10 cellular contexts compared by ENCODE assay signal in genomic region chr5:176591667-176592066, GRCh38. TPM values are rescaled to one million over a fixed set of nuclear protein-coding genes. Genes with fewer than 3 reads are reported as not detected.
DNase-seq lines count a peak whose midpoint lies in the region; ATAC-seq, FAIRE-seq and TF ChIP-seq lines count a peak whose summit lies in the region.
"Not testable (repeated sequence)": the region's sequence is repeated elsewhere in the genome, so short reads cannot be mapped to it uniquely, and the experiment has no call there.
"Had no signal": no experiment of that assay in that cellular context is flagged by ENCODE, and none has a peak within 500 bp of the region (broad histone marks: within the 10 kb centered on the region; RNA-seq: fewer than 3 reads in every experiment).

No MANE protein-coding gene starts in this region.

- H3K9me1 ChIP-seq in endothelial cell of umbilical vein (replicated peaks; ENCODE audit: control insufficient read depth, extremely low read depth, insufficient read depth, low read length), result not testable (repeated sequence)

- H3K27ac Mint-ChIP-seq in GM23338; astrocyte (ENCODE audit: unreplicated experiment): not testable (repeated sequence)

- BruUV-seq in endothelial cell of umbilical vein (replicated peaks; lab: Mats Ljungman, UMichigan), result TSS peak; percentile 34

- dilution Hi-C loops in endothelial cell of umbilical vein (cut with MboI; ENCODE audit: extremely low pct_ligation_motif_present, low sequenced_read_pairs), result not testable (repeated sequence)

- intact Hi-C loops in endothelial cell of umbilical vein (cut with micrococcal nuclease), result not testable (repeated sequence)

- not testable (repeated sequence) for H3K4me1 ChIP-seq in GM23338 (ENCODE audit: insufficient read depth); astrocyte (ENCODE audit: insufficient read depth, low read length); endothelial cell of umbilical vein (ENCODE audit: control insufficient read depth, extremely low read depth, insufficient read depth, low read length); small intestine (ENCODE audit: control insufficient read depth in 2 of 2, insufficient read depth in 1 of 2, low read depth in 1 of 2, low read length in 1 of 2)

- H3K27ac ChIP-seq in GM23338 (ENCODE audit: low read depth); astrocyte (ENCODE audit: low read depth, low read length); endothelial cell of umbilical vein (ENCODE audit: insufficient read depth, low read depth, low read length); small intestine (ENCODE audit: low read depth in 1 of 2, low read length in 1 of 2): not testable (repeated sequence)

- H3K9me2 ChIP-seq in GM23338 (ENCODE audit: insufficient read depth), result not testable (repeated sequence)

- H3K36me3 ChIP-seq in GM23338 (ENCODE audit: insufficient read depth); astrocyte (ENCODE audit: insufficient read depth, low read length); endothelial cell of umbilical vein (ENCODE audit: control insufficient read depth in 2 of 2, extremely low read depth in 1 of 2, insufficient read depth in 2 of 2, low read length in 2 of 2): not testable (repeated sequence)
- H3K36me3 ChIP-seq in small intestine (ENCODE audit: control insufficient read depth in 2 of 2, insufficient read depth in 2 of 2, low read length in 2 of 2), result peaks cover 0 to 13% of the 10 kb centered on the region in 2 donors

- not testable (repeated sequence) for TF ChIP-seq POLR2A in endothelial cell of umbilical vein (IDR thresholded peaks at IDR 0.05; ENCODE audit: low read depth, low read length)

- not testable (repeated sequence) for H3K27me3 ChIP-seq in GM23338 (ENCODE audit: insufficient read depth); astrocyte (ENCODE audit: insufficient read depth, low read length); endothelial cell of umbilical vein (ENCODE audit: control insufficient read depth in 2 of 2, insufficient read depth in 2 of 2, low read length in 2 of 2); small intestine (ENCODE audit: control insufficient read depth in 2 of 2, insufficient read depth in 2 of 2, low read length in 2 of 2)

- not testable (repeated sequence) for H3K9ac ChIP-seq in astrocyte (ENCODE audit: low read length); endothelial cell of umbilical vein (replicated peaks; ENCODE audit: extremely low read depth, insufficient read depth, low read length)

- H3K4me3 ChIP-seq in GM23338; astrocyte (ENCODE audit: insufficient read depth, low read depth, low read length); endothelial cell of umbilical vein (replicated peaks in 1 of 3; ENCODE audit: insufficient read depth in 1 of 3, low read depth in 1 of 3, low read length in 3 of 3); small intestine (ENCODE audit: low read depth in 1 of 2, low read length in 2 of 2): not testable (repeated sequence)

- not testable (repeated sequence) for H3F3A ChIP-seq in GM23338 (replicated peaks; ENCODE audit: low read depth)

- not testable (repeated sequence) for H3K36me3 Mint-ChIP-seq in GM23338 (ENCODE audit: low read depth); astrocyte (ENCODE audit: low read depth, unreplicated experiment)

- H3K27me3 Mint-ChIP-seq in GM23338 (ENCODE audit: insufficient read depth, low read depth, poor library complexity) (peaks cover 28% of the 10 kb centered on the region), astrocyte (ENCODE audit: low read depth, unreplicated experiment) (peaks cover 47% of the 10 kb centered on the region)

- CTCF ChIA-PET in endothelial cell of umbilical vein (lab: Charles Lee), result not testable (repeated sequence)

- TF ChIP-seq CTCF in GM23338 (conservative IDR thresholded peaks at IDR 0.05; ENCODE audit: low read depth in 2 of 2); astrocyte (IDR thresholded peaks at IDR 0.05; ENCODE audit: insufficient read depth, low read depth, low read length); endothelial cell of umbilical vein (IDR thresholded peaks at IDR 0.05; ENCODE audit: extremely low read depth in 1 of 2, insufficient read depth in 1 of 2, low read depth in 1 of 2, low read length in 2 of 2): not testable (repeated sequence)

- ATAC-seq in GM23338, result not testable (repeated sequence)

- H3K4me3 Mint-ChIP-seq in GM23338; astrocyte (ENCODE audit: unreplicated experiment): not testable (repeated sequence)

- H3K9me3 ChIP-seq in astrocyte (ENCODE audit: insufficient read depth, low read depth, low read length); endothelial cell of umbilical vein (replicated peaks; ENCODE audit: control insufficient read depth, insufficient read depth, low read length); small intestine (ENCODE audit: control insufficient read depth, low read depth): not testable (repeated sequence)

- H2AFZ ChIP-seq in GM23338; astrocyte (ENCODE audit: low read depth, low read length); endothelial cell of umbilical vein (ENCODE audit: low read depth, low read length): not testable (repeated sequence)

- H3K4me2 ChIP-seq in GM23338; astrocyte (ENCODE audit: low read length); endothelial cell of umbilical vein (ENCODE audit: insufficient read depth, low read length): not testable (repeated sequence)

- H3K79me2 ChIP-seq in GM23338 (replicated peaks; ENCODE audit: insufficient read depth); astrocyte (ENCODE audit: insufficient read depth, low read length); endothelial cell of umbilical vein (ENCODE audit: control insufficient read depth, insufficient read depth, low read length): not testable (repeated sequence)

- POLR2A ChIA-PET in endothelial cell of umbilical vein (lab: Charles Lee), result not testable (repeated sequence)

- DNase-seq in GM23338 (ENCODE audit: low spot score); astrocyte (ENCODE audit: low read depth); endothelial cell of umbilical vein (ENCODE audit: low read depth, low spot score); small intestine: not testable (repeated sequence)

- H3K9me3 Mint-ChIP-seq in GM23338 (peaks cover 17% of the 10 kb centered on the region), astrocyte (ENCODE audit: unreplicated experiment) (peaks cover 14% of the 10 kb centered on the region)

- H4K20me1 ChIP-seq in GM23338 (replicated peaks; ENCODE audit: insufficient read depth); astrocyte (ENCODE audit: insufficient read depth, low read length); endothelial cell of umbilical vein (replicated peaks; ENCODE audit: control insufficient read depth, extremely low read depth, insufficient read depth, low read length): not testable (repeated sequence)

- WGBS in small intestine, 3 donors, result 60 to 77% (median 71%) methylated on average over 1 to 2 of the region's 2 CpGs

- H3K4me1 Mint-ChIP-seq in GM23338; astrocyte (ENCODE audit: low read depth, unreplicated experiment): not testable (repeated sequence)

- peak; percentile 5 for FAIRE-seq in astrocyte (lab: Jason Lieb, UNC)
- peak; percentile 88 for FAIRE-seq in endothelial cell of umbilical vein (lab: Jason Lieb, UNC)
- FAIRE-seq in small intestine (lab: Jason Lieb, UNC), result peak; percentile 99

RNA-seq across cellular contexts. Expression of gene GPRIN1, which starts 18.3 kb away (rescaled TPM):
- total RNA-seq in GM23338 (2014; rRNA removed; shearing (Covaris generic)), result 11.7 and 14.6 TPM in 2 replicates
- polyA plus RNA-seq in GM23338 (2016; fragmentation: Nextera tagmentation; extraction: Ambion mirVana) (3.8 and 4.4 TPM in 2 replicates), endothelial cell of umbilical vein (2.4 and 2.6 TPM in 2 replicates), small intestine (1 to 10 TPM in 1 of 3 donors, under 1 TPM in 1, not detected in 1; 0.54 to 1.6 TPM)
- total RNA-seq in astrocyte (6.8 and 8.2 TPM in 2 replicates), endothelial cell of umbilical vein (9.3 and 10.4 TPM in 2 replicates)
- 3.2 and 4.2 TPM in 2 replicates for polyA plus RNA-seq in endothelial cell of umbilical vein (2011; cell fraction: cytosol; rRNA removed)
- polyA plus RNA-seq in endothelial cell of umbilical vein (2011; cell fraction: nucleus; rRNA removed), result 2.6 and 3.1 TPM in 2 replicates
- polyA plus RNA-seq in endothelial cell of umbilical vein (2012), result 6.2 TPM in 2 replicates
- polyA minus RNA-seq in endothelial cell of umbilical vein, result 2.7 and 3.4 TPM in 2 replicates
- 4.4 TPM for polyA minus RNA-seq in endothelial cell of umbilical vein (2011; cell fraction: cytosol; rRNA and poly(A)+ RNA removed)
- polyA minus RNA-seq in endothelial cell of umbilical vein (2011; cell fraction: nucleus; rRNA and poly(A)+ RNA removed), result 1.8 and 2.9 TPM in 2 replicates

RNA-seq across cellular contexts. Expression of gene SNCB, which starts 38.7 kb away (rescaled TPM):
- total RNA-seq in GM23338 (2014; rRNA removed; shearing (Covaris generic)), result 1.8 and 3.6 TPM in 2 replicates
- polyA plus RNA-seq in GM23338 (2016; fragmentation: Nextera tagmentation; extraction: Ambion mirVana), result 13.5 and 13.8 TPM in 2 replicates
- total RNA-seq in astrocyte, result 2.7 and 3.4 TPM in 2 replicates
- not detected in 2 replicates for total RNA-seq in endothelial cell of umbilical vein
- 0.08 TPM in 1 of 2 replicates, not detected in the other for polyA plus RNA-seq in endothelial cell of umbilical vein
- 0.07 TPM in 1 of 2 replicates, not detected in the other for polyA plus RNA-seq in endothelial cell of umbilical vein (2011; cell fraction: cytosol; rRNA removed)
- 0.12 TPM in 1 of 2 replicates, not detected in the other for polyA plus RNA-seq in endothelial cell of umbilical vein (2011; cell fraction: nucleus; rRNA removed)
- not detected in 2 replicates for polyA plus RNA-seq in endothelial cell of umbilical vein (2012)
- not detected in 2 replicates for polyA minus RNA-seq in endothelial cell of umbilical vein
- polyA minus RNA-seq in endothelial cell of umbilical vein (2011; cell fraction: cytosol; rRNA and poly(A)+ RNA removed), result not detected
- not detected in 2 replicates for polyA minus RNA-seq in endothelial cell of umbilical vein (2011; cell fraction: nucleus; rRNA and poly(A)+ RNA removed)
- polyA plus RNA-seq in small intestine, result under 1 TPM in 1 of 3 donors, not detected in 2; 0.73 TPM
- total RNA-seq: Calu3; CD8-positive, alpha-beta memory T cell; MCF 10A had no signal
- polyA plus RNA-seq: CD8-positive, alpha-beta memory T cell had no signal

RNA-seq across cellular contexts. Expression of gene EIF4E1B, which starts 38.8 kb away (rescaled TPM):
- total RNA-seq in GM23338 (2014; rRNA removed; shearing (Covaris generic)), result 0.17 TPM in 1 of 2 replicates, not detected in the other
- 0.10 TPM in 1 of 2 replicates, not detected in the other for polyA plus RNA-seq in GM23338 (2016; fragmentation: Nextera tagmentation; extraction: Ambion mirVana)
- total RNA-seq in astrocyte, result not detected in 2 replicates
- not detected in 2 replicates for total RNA-seq in endothelial cell of umbilical vein
- polyA plus RNA-seq in endothelial cell of umbilical vein, result not detected in 2 replicates
- not detected in 2 replicates for polyA plus RNA-seq in endothelial cell of umbilical vein (2011; cell fraction: cytosol; rRNA removed)
- polyA plus RNA-seq in endothelial cell of umbilical vein (2011; cell fraction: nucleus; rRNA removed), result not detected in 2 replicates
- polyA plus RNA-seq in endothelial cell of umbilical vein (2012), result not detected in 2 replicates
- polyA minus RNA-seq in endothelial cell of umbilical vein, result not detected in 2 replicates
- polyA minus RNA-seq in endothelial cell of umbilical vein (2011; cell fraction: cytosol; rRNA and poly(A)+ RNA removed), result not detected
- not detected in 2 replicates for polyA minus RNA-seq in endothelial cell of umbilical vein (2011; cell fraction: nucleus; rRNA and poly(A)+ RNA removed)
- under 1 TPM in 1 of 3 donors, not detected in 2; 0.22 TPM for polyA plus RNA-seq in small intestine
- total RNA-seq: Calu3; CD8-positive, alpha-beta memory T cell; G401; H4; MCF 10A had no signal
- polyA plus RNA-seq: CD8-positive, alpha-beta memory T cell; SK-N-SH had no signal

RNA-seq across cellular contexts. Expression of gene CDHR2, which starts 42.5 kb away (rescaled TPM):
- not detected in 2 replicates for total RNA-seq in GM23338 (2014; rRNA removed; shearing (Covaris generic))
- polyA plus RNA-seq in GM23338 (2016; fragmentation: Nextera tagmentation; extraction: Ambion mirVana) (0.17 TPM in 1 of 2 replicates, not detected in the other), endothelial cell of umbilical vein (not detected in 2 replicates), small intestine (100 to 1,000 TPM in 2 of 3 donors, 10 to 100 TPM in 1; 50.1 to 545 (median 411) TPM)
- total RNA-seq in astrocyte (0.43 and 0.50 TPM in 2 replicates), endothelial cell of umbilical vein (not detected in 2 replicates)
- not detected in 2 replicates for polyA plus RNA-seq in endothelial cell of umbilical vein (2011; cell fraction: cytosol; rRNA removed)
- polyA plus RNA-seq in endothelial cell of umbilical vein (2011; cell fraction: nucleus; rRNA removed), result not detected in 2 replicates
- polyA plus RNA-seq in endothelial cell of umbilical vein (2012), result 0.18 TPM in 1 of 2 replicates, not detected in the other
- polyA minus RNA-seq in endothelial cell of umbilical vein, result not detected in 2 replicates
- not detected for polyA minus RNA-seq in endothelial cell of umbilical vein (2011; cell fraction: cytosol; rRNA and poly(A)+ RNA removed)
- not detected in 2 replicates for polyA minus RNA-seq in endothelial cell of umbilical vein (2011; cell fraction: nucleus; rRNA and poly(A)+ RNA removed)
- total RNA-seq: G401, H4 had no signal
- polyA plus RNA-seq: CD8-positive, alpha-beta memory T cell; SK-N-SH had no signal

RNA-seq across cellular contexts. Expression of gene RNF44, which starts 54.5 kb away (rescaled TPM):
- total RNA-seq in GM23338 (2014; rRNA removed; shearing (Covaris generic)), result 78.5 and 104 TPM in 2 replicates
- polyA plus RNA-seq in GM23338 (2016; fragmentation: Nextera tagmentation; extraction: Ambion mirVana) (56.7 and 59.3 TPM in 2 replicates), endothelial cell of umbilical vein (19.8 and 24.4 TPM in 2 replicates), small intestine (10 to 100 TPM; 13.5 to 27.0 (median 14.5) TPM)
- total RNA-seq in astrocyte (47.8 and 59.8 TPM in 2 replicates), endothelial cell of umbilical vein (50.2 and 51.5 TPM in 2 replicates)
- 9.4 and 14.2 TPM in 2 replicates for polyA plus RNA-seq in endothelial cell of umbilical vein (2011; cell fraction: cytosol; rRNA removed)
- polyA plus RNA-seq in endothelial cell of umbilical vein (2011; cell fraction: nucleus; rRNA removed), result 92.2 and 101 TPM in 2 replicates
- polyA plus RNA-seq in endothelial cell of umbilical vein (2012), result 18.6 and 27.9 TPM in 2 replicates
- polyA minus RNA-seq in endothelial cell of umbilical vein, result 12.4 and 16.3 TPM in 2 replicates
- 17.8 TPM for polyA minus RNA-seq in endothelial cell of umbilical vein (2011; cell fraction: cytosol; rRNA and poly(A)+ RNA removed)
- polyA minus RNA-seq in endothelial cell of umbilical vein (2011; cell fraction: nucleus; rRNA and poly(A)+ RNA removed), result 30.6 and 52.0 TPM in 2 replicates
